1 cellular context compared by ENCODE assay signal in the genomic region with DNA sequence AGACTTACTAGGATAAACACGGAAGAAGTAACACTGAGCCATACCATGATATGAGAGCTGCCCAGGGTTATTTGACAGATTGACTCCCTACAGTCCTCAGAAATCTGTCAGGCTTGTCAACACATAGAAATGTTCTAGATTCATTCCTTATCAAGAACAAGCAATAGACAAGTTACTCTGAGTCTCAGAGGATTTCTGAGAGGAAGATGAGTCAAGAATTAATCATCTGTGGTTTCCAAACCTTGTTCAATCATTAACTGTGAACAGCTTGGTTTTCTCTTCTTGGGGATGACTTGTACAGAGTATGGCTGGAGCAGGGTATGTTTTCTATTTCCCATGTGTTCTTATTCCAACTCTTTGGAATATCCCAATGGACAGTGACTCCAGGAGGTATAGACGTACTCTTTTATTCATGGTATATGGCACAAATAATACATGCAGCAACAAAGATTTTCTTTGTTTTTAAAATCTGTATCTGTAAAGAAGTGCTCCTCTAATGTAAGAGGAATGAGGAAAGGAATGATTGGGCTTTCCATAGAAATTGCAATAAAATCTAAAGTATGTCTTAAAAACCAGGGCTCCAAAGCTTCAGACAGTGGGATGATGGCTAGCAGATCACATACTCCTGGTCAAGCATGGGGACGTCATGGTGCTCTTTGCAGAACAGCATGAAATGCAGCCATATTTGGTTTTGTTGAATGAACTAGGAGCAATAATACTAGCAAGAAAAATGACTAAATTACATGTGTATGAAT.
A peak's percentile ranks its signal among the peaks of the same experiment; 100 is the strongest.
TF ChIP-seq lines count a peak whose summit lies in the region.

No MANE protein-coding gene starts in this region.

TF ChIP-seq in K562, 482 proteins besides CTCF, POLR2A, EP300 and RAD21:
- no peak for TF ChIP-seq POLR2AphosphoS5 (IDR thresholded peaks at IDR 0.05; ENCODE audit: control insufficient read depth, insufficient read depth, low read depth, low read length)
- no peak for TF ChIP-seq SP1 (CRISPR knock-in tag; IDR thresholded peaks at IDR 0.05)
- TF ChIP-seq ZNF263 (CRISPR knock-in tag; IDR thresholded peaks at IDR 0.05; ENCODE audit: borderline replicate concordance), result no peak
- TF ChIP-seq, protein P1, sequence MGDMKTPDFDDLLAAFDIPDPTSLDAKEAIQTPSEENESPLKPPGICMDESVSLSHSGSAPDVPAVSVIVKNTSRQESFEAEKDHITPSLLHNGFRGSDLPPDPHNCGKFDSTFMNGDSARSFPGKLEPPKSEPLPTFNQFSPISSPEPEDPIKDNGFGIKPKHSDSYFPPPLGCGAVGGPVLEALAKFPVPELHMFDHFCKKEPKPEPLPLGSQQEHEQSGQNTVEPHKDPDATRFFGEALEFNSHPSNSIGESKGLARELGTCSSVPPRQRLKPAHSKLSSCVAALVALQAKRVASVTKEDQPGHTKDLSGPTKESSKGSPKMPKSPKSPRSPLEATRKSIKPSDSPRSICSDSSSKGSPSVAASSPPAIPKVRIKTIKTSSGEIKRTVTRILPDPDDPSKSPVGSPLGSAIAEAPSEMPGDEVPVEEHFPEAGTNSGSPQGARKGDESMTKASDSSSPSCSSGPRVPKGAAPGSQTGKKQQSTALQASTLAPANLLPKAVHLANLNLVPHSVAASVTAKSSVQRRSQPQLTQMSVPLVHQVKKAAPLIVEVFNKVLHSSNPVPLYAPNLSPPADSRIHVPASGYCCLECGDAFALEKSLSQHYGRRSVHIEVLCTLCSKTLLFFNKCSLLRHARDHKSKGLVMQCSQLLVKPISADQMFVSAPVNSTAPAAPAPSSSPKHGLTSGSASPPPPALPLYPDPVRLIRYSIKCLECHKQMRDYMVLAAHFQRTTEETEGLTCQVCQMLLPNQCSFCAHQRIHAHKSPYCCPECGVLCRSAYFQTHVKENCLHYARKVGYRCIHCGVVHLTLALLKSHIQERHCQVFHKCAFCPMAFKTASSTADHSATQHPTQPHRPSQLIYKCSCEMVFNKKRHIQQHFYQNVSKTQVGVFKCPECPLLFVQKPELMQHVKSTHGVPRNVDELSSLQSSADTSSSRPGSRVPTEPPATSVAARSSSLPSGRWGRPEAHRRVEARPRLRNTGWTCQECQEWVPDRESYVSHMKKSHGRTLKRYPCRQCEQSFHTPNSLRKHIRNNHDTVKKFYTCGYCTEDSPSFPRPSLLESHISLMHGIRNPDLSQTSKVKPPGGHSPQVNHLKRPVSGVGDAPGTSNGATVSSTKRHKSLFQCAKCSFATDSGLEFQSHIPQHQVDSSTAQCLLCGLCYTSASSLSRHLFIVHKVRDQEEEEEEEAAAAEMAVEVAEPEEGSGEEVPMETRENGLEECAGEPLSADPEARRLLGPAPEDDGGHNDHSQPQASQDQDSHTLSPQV (IDR thresholded peaks at IDR 0.05), result no peak
- TF ChIP-seq CBFA2T2 (conservative IDR thresholded peaks at IDR 0.05), result 0 out of 2 replicates have a peak, but pooled peaks have one; percentile 15
- peak; percentile 49 for TF ChIP-seq CBFA2T3 (IDR thresholded peaks at IDR 0.05)
- TF ChIP-seq RCOR1 (IDR thresholded peaks at IDR 0.05; ENCODE audit: borderline replicate concordance in 1 of 2, low read depth in 2 of 2, low read length in 2 of 2), result peak in 1 of 2 experiments; percentile 36; a peak in 1 of 4 replicates
- TF ChIP-seq KDM2B (CRISPR knock-in tag; IDR thresholded peaks at IDR 0.05), result no peak
- TF ChIP-seq MEIS2 (IDR thresholded peaks at IDR 0.05; ENCODE audit: partially characterized antibody), result peak; percentile 91
- no peak for TF ChIP-seq ZNF584 (CRISPR knock-in tag; IDR thresholded peaks at IDR 0.05; ENCODE audit: low read depth)
- peak; percentile 62 for TF ChIP-seq ARID1B (IDR thresholded peaks at IDR 0.05)
- TF ChIP-seq SMARCA4 (IDR thresholded peaks at IDR 0.05), result peak; percentile 49; the same call in 1 of the 2 replicates
- TF ChIP-seq FOSL1 (tag; conservative IDR thresholded peaks at IDR 0.05), result peak; percentile 92
- TF ChIP-seq, protein P2, sequence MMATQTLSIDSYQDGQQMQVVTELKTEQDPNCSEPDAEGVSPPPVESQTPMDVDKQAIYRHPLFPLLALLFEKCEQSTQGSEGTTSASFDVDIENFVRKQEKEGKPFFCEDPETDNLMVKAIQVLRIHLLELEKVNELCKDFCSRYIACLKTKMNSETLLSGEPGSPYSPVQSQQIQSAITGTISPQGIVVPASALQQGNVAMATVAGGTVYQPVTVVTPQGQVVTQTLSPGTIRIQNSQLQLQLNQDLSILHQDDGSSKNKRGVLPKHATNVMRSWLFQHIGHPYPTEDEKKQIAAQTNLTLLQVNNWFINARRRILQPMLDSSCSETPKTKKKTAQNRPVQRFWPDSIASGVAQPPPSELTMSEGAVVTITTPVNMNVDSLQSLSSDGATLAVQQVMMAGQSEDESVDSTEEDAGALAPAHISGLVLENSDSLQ (IDR thresholded peaks at IDR 0.05), result 0 out of 2 replicates have a peak, but pooled peaks have one; percentile 13
- TF ChIP-seq SRSF7 (optimal IDR thresholded peaks at IDR 0.05; ENCODE audit: low read depth, low read length), result no peak
- TF ChIP-seq, protein P3, sequence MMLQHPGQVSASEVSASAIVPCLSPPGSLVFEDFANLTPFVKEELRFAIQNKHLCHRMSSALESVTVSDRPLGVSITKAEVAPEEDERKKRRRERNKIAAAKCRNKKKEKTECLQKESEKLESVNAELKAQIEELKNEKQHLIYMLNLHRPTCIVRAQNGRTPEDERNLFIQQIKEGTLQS (IDR thresholded peaks at IDR 0.05), result peak; percentile 48; the same call in 1 of the 2 replicates
- TF ChIP-seq, protein P3 (CRISPR knock-in tag; conservative IDR thresholded peaks at IDR 0.05), result no peak
- TF ChIP-seq, protein P4, sequence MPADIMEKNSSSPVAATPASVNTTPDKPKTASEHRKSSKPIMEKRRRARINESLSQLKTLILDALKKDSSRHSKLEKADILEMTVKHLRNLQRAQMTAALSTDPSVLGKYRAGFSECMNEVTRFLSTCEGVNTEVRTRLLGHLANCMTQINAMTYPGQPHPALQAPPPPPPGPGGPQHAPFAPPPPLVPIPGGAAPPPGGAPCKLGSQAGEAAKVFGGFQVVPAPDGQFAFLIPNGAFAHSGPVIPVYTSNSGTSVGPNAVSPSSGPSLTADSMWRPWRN (IDR thresholded peaks at IDR 0.05; ENCODE audit: low read depth), result 0 out of 2 replicates have a peak, but pooled peaks have one; percentile 28
- TF ChIP-seq KLF1 (tag; IDR thresholded peaks at IDR 0.05), result no peak
- TF ChIP-seq, protein P5, sequence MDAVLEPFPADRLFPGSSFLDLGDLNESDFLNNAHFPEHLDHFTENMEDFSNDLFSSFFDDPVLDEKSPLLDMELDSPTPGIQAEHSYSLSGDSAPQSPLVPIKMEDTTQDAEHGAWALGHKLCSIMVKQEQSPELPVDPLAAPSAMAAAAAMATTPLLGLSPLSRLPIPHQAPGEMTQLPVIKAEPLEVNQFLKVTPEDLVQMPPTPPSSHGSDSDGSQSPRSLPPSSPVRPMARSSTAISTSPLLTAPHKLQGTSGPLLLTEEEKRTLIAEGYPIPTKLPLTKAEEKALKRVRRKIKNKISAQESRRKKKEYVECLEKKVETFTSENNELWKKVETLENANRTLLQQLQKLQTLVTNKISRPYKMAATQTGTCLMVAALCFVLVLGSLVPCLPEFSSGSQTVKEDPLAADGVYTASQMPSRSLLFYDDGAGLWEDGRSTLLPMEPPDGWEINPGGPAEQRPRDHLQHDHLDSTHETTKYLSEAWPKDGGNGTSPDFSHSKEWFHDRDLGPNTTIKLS (IDR thresholded peaks at IDR 0.05; ENCODE audit: borderline replicate concordance, low read depth), result no peak
- TF ChIP-seq KDM1A (IDR thresholded peaks at IDR 0.05), result peak; percentile 84 to 91
- no peak for TF ChIP-seq RBM17 (IDR thresholded peaks at IDR 0.05; ENCODE audit: borderline replicate concordance, low read depth, low read length)
- TF ChIP-seq, protein P6, sequence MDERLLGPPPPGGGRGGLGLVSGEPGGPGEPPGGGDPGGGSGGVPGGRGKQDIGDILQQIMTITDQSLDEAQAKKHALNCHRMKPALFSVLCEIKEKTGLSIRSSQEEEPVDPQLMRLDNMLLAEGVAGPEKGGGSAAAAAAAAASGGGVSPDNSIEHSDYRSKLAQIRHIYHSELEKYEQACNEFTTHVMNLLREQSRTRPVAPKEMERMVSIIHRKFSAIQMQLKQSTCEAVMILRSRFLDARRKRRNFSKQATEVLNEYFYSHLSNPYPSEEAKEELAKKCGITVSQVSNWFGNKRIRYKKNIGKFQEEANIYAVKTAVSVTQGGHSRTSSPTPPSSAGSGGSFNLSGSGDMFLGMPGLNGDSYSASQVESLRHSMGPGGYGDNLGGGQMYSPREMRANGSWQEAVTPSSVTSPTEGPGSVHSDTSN (CRISPR knock-in tag; IDR thresholded peaks at IDR 0.05; ENCODE audit: low read depth), result no peak
- TF ChIP-seq, protein P6 (tag; conservative IDR thresholded peaks at IDR 0.05; ENCODE audit: low read depth), result peak; percentile 80
- no peak for TF ChIP-seq BRD9 (IDR thresholded peaks at IDR 0.05; ENCODE audit: low read depth, partially characterized antibody)
- TF ChIP-seq, protein P7, sequence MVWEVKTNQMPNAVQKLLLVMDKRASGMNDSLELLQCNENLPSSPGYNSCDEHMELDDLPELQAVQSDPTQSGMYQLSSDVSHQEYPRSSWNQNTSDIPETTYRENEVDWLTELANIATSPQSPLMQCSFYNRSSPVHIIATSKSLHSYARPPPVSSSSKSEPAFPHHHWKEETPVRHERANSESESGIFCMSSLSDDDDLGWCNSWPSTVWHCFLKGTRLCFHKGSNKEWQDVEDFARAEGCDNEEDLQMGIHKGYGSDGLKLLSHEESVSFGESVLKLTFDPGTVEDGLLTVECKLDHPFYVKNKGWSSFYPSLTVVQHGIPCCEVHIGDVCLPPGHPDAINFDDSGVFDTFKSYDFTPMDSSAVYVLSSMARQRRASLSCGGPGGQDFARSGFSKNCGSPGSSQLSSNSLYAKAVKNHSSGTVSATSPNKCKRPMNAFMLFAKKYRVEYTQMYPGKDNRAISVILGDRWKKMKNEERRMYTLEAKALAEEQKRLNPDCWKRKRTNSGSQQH (CRISPR knock-in tag; IDR thresholded peaks at IDR 0.05), result no peak
- peak; percentile 29; the same call in 1 of the 2 replicates for TF ChIP-seq TCF3 (CRISPR knock-in tag; IDR thresholded peaks at IDR 0.05)
- peak in 1 of 2 experiments; percentile 43; a peak in 1 of 4 replicates for TF ChIP-seq HDAC1 (IDR thresholded peaks at IDR 0.05)
